ENCODE assay signal across 18 cellular contexts in genomic region chr4:137422666-137423065, GRCh38.
"Had no signal": no experiment of that assay in that cellular context is flagged by ENCODE, and none has a peak within 500 bp of the region (broad histone marks: within the 10 kb centered on the region; RNA-seq: fewer than 3 reads in every experiment).

No MANE protein-coding gene starts in this region.

- DNase-seq: activated CD4-positive, alpha-beta T cell treated with anti-CD3 and anti-CD28 coated beads for 1 hour; activated CD8-positive, alpha-beta memory T cell treated with anti-CD3 and anti-CD28 coated beads, Interleukin-2, amount 10 ng/mL, durations not matched to agents 7 days and 5 days; activated CD8-positive, alpha-beta T cell treated with anti-CD3 and anti-CD28 coated beads, Interleukin-2, amount 10 ng/mL, durations not matched to agents 7 days and 5 days; activated naive CD4-positive, alpha-beta T cell; activated T-cell treated with anti-CD3 and anti-CD28 coated beads for 4 hours; activated T-cell treated with anti-CD3 and anti-CD28 coated beads, Interleukin-2, amount 50 U/mL, for 72 hours; anterior cingulate cortex; central memory CD4-positive, alpha-beta T cell; effector memory CD4-positive, alpha-beta T cell; kidney; left colon; mammary epithelial cell; naive thymus-derived CD4-positive, alpha-beta T cell; nucleus accumbens; stimulated activated CD4-positive, alpha-beta T cell treated with anti-CD3 and anti-CD28 coated beads, Interleukin-4, amount 100 ng/mL, for 24 hours; T-helper 17 cell; T1000; trophoblast cell had no signal
